In genomic region chr1:20947409-20947808, GRCh38 we compare ENCODE assay signal across 25 cellular contexts.
DNase-seq lines count a peak whose midpoint lies in the region; ATAC-seq and TF ChIP-seq lines count a peak whose summit lies in the region.
"Had no signal": no experiment of that assay in that cellular context is flagged by ENCODE, and none has a peak within 500 bp of the region (broad histone marks: within the 10 kb centered on the region; RNA-seq: fewer than 3 reads in every experiment).

No MANE protein-coding gene starts in this region.

- peak overlapping the region; percentile 8 to 76 (median 27) for H3K27ac Mint-ChIP-seq in CD4-positive, CD25-positive, alpha-beta regulatory T cell
- peak overlapping the region; percentile 49 for H3K27ac Mint-ChIP-seq in chondrocyte (ENCODE audit: unreplicated experiment)
- no peak overlapping the region for H3K27ac Mint-ChIP-seq in neural progenitor cell
- H3K27ac Mint-ChIP-seq: CD4-positive, alpha-beta memory T cell; HFFc6 had no signal

- H4K20me1 ChIP-seq in neural progenitor cell (ENCODE audit: low read depth): peaks cover 24% of the 10 kb centered on the region

- no peak overlapping the region for H3K9ac ChIP-seq in neural progenitor cell
- H3K9ac ChIP-seq: BLaER1 treated with 17β-estradiol and CSF1 and Interleukin-3, amounts not matched to agents 10 nM and 100 nM had no signal

- peaks cover 4% of the 10 kb centered on the region for H3K79me2 ChIP-seq in neural progenitor cell (ENCODE audit: low read depth)

- no peak overlapping the region for H3K27ac ChIP-seq in CD4-positive, CD25-positive, alpha-beta regulatory T cell (ENCODE audit: insufficient read depth, low read length, poor library complexity, severe bottlenecking)
- H3K27ac ChIP-seq in HEK293 (ENCODE audit: extremely low read depth, low read depth, low read length): no peak overlapping the region
- peak overlapping the region; percentile 30 for H3K27ac ChIP-seq in neural progenitor cell
- H3K27ac ChIP-seq: BLaER1 treated with 17β-estradiol and CSF1 and Interleukin-3, amounts not matched to agents 10 nM and 100 nM; SJCRH30 had no signal

- H3K36me3 Mint-ChIP-seq in CD4-positive, CD25-positive, alpha-beta regulatory T cell: peaks cover 34% of the 10 kb centered on the region
- H3K36me3 Mint-ChIP-seq in chondrocyte (ENCODE audit: low read depth): peaks cover 7% of the 10 kb centered on the region
- H3K36me3 Mint-ChIP-seq in neural progenitor cell: peaks cover 2% of the 10 kb centered on the region

- H3K9me3 ChIP-seq in CD4-positive, CD25-positive, alpha-beta regulatory T cell (ENCODE audit: control insufficient read depth in 2 of 2, low read length in 2 of 2): no peaks in the 10 kb centered on the region
- no peaks in the 10 kb centered on the region for H3K9me3 ChIP-seq in HEK293 (ENCODE audit: control insufficient read depth, insufficient read depth, low read depth, low read length)
- no peaks in the 10 kb centered on the region for H3K9me3 ChIP-seq in neural progenitor cell (ENCODE audit: low read depth)
- H3K9me3 ChIP-seq: BLaER1 treated with 17β-estradiol and CSF1 and Interleukin-3, amounts not matched to agents 10 nM and 100 nM; SJCRH30 had no signal

- H3K4me1 ChIP-seq in CD4-positive, CD25-positive, alpha-beta regulatory T cell (ENCODE audit: control insufficient read depth, insufficient read depth, low read length, poor library complexity, severe bottlenecking): no peaks in the 10 kb centered on the region
- H3K4me1 ChIP-seq in HEK293 (ENCODE audit: control insufficient read depth, insufficient read depth, low read length) (no peaks in the 10 kb centered on the region), neural progenitor cell (peaks cover 25% of the 10 kb centered on the region)
- H3K4me1 ChIP-seq: SJCRH30 had no signal

- POLR2A ChIA-PET in HEK293 (lab: Yijun Ruan, JAX): no interaction called here

- no peak for DNase-seq in CD4-positive, CD25-positive, alpha-beta regulatory T cell
- DNase-seq in chondrocyte (ENCODE audit: low spot score) (no peak), neural progenitor cell (ENCODE audit: low spot score) (no peak), NCI-H69 (lab: John Stamatoyannopoulos, UW) (no peak)
- DNase-seq: COR-L47; DMS53; H7; HFFc6; KBM-7; NCI-H1105; NCI-H1436 treated with DMSO at 0.1 percent for 48 hours; NCI-H187 treated with DMSO at 0.1 percent for 48 hours; NCI-H2107; NCI-H446; NCI-H524 treated with DMSO at 0.1 percent for 48 hours; NCI-H82; NK-92 treated with Interleukin-12 subunit alpha and Interleukin-12 subunit beta, amount 100 ng/mL, for 24 hours; PC-3; SJCRH30 had no signal

- no peaks in the 10 kb centered on the region for H3K9me3 Mint-ChIP-seq in CD4-positive, CD25-positive, alpha-beta regulatory T cell
- H3K9me3 Mint-ChIP-seq in chondrocyte (ENCODE audit: low read depth) (no peaks in the 10 kb centered on the region), neural progenitor cell (no peaks in the 10 kb centered on the region)
- H3K9me3 Mint-ChIP-seq: CD4-positive, alpha-beta memory T cell; HFFc6 had no signal

- no peaks in the 10 kb centered on the region for H3K27me3 Mint-ChIP-seq in CD4-positive, CD25-positive, alpha-beta regulatory T cell
- H3K27me3 Mint-ChIP-seq in chondrocyte (ENCODE audit: low read depth) (no peaks in the 10 kb centered on the region), neural progenitor cell (ENCODE audit: insufficient read depth, low read depth) (no peaks in the 10 kb centered on the region)
- H3K27me3 Mint-ChIP-seq: CD4-positive, alpha-beta memory T cell had no signal

- no peak for ATAC-seq in CD4-positive, CD25-positive, alpha-beta regulatory T cell (ENCODE audit: low read depth in 2 of 2)
- no peak for ATAC-seq in HG03095 (IDR thresholded peaks at IDR 0.05; ENCODE audit: unreplicated experiment)
- ATAC-seq in HG03460 (IDR thresholded peaks at IDR 0.05; ENCODE audit: unreplicated experiment): no peak
- ATAC-seq: PC-3, SK-N-SH treated with all-trans-retinoic acid at 6 μM for 48 hours had no signal

- no peaks in the 10 kb centered on the region for H3K4me1 Mint-ChIP-seq in CD4-positive, CD25-positive, alpha-beta regulatory T cell
- no peaks in the 10 kb centered on the region for H3K4me1 Mint-ChIP-seq in chondrocyte (ENCODE audit: low read depth)
- peaks cover 12% of the 10 kb centered on the region for H3K4me1 Mint-ChIP-seq in neural progenitor cell
- H3K4me1 Mint-ChIP-seq: CD4-positive, alpha-beta memory T cell had no signal

- H3K4me3 ChIP-seq in CD4-positive, CD25-positive, alpha-beta regulatory T cell (ENCODE audit: low read depth, low read length): no peak overlapping the region
- H3K4me3 ChIP-seq in HEK293 (ENCODE audit: low read depth, low read length): no peak overlapping the region
- no peak overlapping the region for H3K4me3 ChIP-seq in neural progenitor cell
- H3K4me3 ChIP-seq: BLaER1 treated with 17β-estradiol and CSF1 and Interleukin-3, amounts not matched to agents 10 nM and 100 nM; SJCRH30 had no signal

- no peaks in the 10 kb centered on the region for H3K36me3 ChIP-seq in CD4-positive, CD25-positive, alpha-beta regulatory T cell (ENCODE audit: control insufficient read depth, insufficient read depth, low read length)
- H3K36me3 ChIP-seq in HEK293 (ENCODE audit: control insufficient read depth in 2 of 2, insufficient read depth in 1 of 2, low read length in 2 of 2) (peaks cover 9 to 43% of the 10 kb centered on the region in 2 experiments; a peak in 2 of 3 replicates), neural progenitor cell (peaks cover 8% of the 10 kb centered on the region)

- TF ChIP-seq CTCF in HEK293 (tag by site-specific recombination; IDR thresholded peaks at IDR 0.05): no peak
- TF ChIP-seq CTCF in chondrocyte (IDR thresholded peaks at IDR 0.05): no peak
- no peak for TF ChIP-seq CTCF in neural progenitor cell (IDR thresholded peaks at IDR 0.05)

- H3K4me2 ChIP-seq in neural progenitor cell: no peak overlapping the region
- H3K4me2 ChIP-seq: BLaER1 treated with 17β-estradiol and CSF1 and Interleukin-3, amounts not matched to agents 10 nM and 100 nM had no signal

- peaks cover 16% of the 10 kb centered on the region for H3F3A ChIP-seq in neural progenitor cell (ENCODE audit: low read depth)

- no peak overlapping the region for H2AFZ ChIP-seq in neural progenitor cell (replicated peaks)

- CTCF ChIA-PET in HEK293 (lab: Yijun Ruan, JAX): no interaction called here

- H3K4me3 Mint-ChIP-seq in CD4-positive, CD25-positive, alpha-beta regulatory T cell: no peak overlapping the region
- H3K4me3 Mint-ChIP-seq in chondrocyte (ENCODE audit: unreplicated experiment): no peak overlapping the region
- no peak overlapping the region for H3K4me3 Mint-ChIP-seq in neural progenitor cell
- H3K4me3 Mint-ChIP-seq: CD4-positive, alpha-beta memory T cell; HFFc6 had no signal

- no peaks in the 10 kb centered on the region for H3K27me3 ChIP-seq in CD4-positive, CD25-positive, alpha-beta regulatory T cell (ENCODE audit: control insufficient read depth, insufficient read depth, low read length)
- H3K27me3 ChIP-seq in neural progenitor cell: no peaks in the 10 kb centered on the region
- H3K27me3 ChIP-seq: BLaER1 treated with 17β-estradiol and CSF1 and Interleukin-3, amounts not matched to agents 10 nM and 100 nM; SJCRH30 had no signal

TF ChIP-seq in HEK293, 187 proteins besides CTCF, POLR2A, EP300 and RAD21:
- TF ChIP-seq ZNF561 (tag by site-specific recombination; IDR thresholded peaks at IDR 0.05; ENCODE audit: borderline replicate concordance) (no peak), ZNF366 (tag by site-specific recombination; conservative IDR thresholded peaks at IDR 0.05) (peak; percentile 72; the same call in 1 of the 2 replicates), ZNF362 (tag by site-specific recombination; IDR thresholded peaks at IDR 0.05) (no peak), ZNF10 (tag by site-specific recombination; IDR thresholded peaks at IDR 0.05) (no peak), ZNF624 (tag by site-specific recombination; IDR thresholded peaks at IDR 0.05) (no peak), HIC1 (tag by site-specific recombination; IDR thresholded peaks at IDR 0.05) (no peak), PRDM1 (tag by site-specific recombination; IDR thresholded peaks at IDR 0.05) (peak; percentile 96)
